Comparison of ENCODE assay signal across 1 cellular context in genomic region chr20:56440346-56441007, GRCh38.
A peak's percentile ranks its signal among the peaks of the same experiment; 100 is the strongest.
TF ChIP-seq lines count a peak whose summit lies in the region.

No MANE protein-coding gene starts in this region.

TF ChIP-seq in GM12878, 131 proteins besides CTCF, POLR2A, EP300 and RAD21 (continued from another document and continues in another):
- TF ChIP-seq, protein P1, sequence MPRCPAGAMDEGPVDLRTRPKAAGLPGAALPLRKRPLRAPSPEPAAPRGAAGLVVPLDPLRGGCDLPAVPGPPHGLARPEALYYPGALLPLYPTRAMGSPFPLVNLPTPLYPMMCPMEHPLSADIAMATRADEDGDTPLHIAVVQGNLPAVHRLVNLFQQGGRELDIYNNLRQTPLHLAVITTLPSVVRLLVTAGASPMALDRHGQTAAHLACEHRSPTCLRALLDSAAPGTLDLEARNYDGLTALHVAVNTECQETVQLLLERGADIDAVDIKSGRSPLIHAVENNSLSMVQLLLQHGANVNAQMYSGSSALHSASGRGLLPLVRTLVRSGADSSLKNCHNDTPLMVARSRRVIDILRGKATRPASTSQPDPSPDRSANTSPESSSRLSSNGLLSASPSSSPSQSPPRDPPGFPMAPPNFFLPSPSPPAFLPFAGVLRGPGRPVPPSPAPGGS (IDR thresholded peaks at IDR 0.05; ENCODE audit: borderline replicate concordance, insufficient read depth, low read depth, low read length, poor library complexity, severe bottlenecking): peak; percentile 63
- TF ChIP-seq LARP7 (IDR thresholded peaks at IDR 0.05) (no peak), CBX3 (IDR thresholded peaks at IDR 0.05; ENCODE audit: borderline replicate concordance, low read depth) (no peak), IRF3 (IDR thresholded peaks at IDR 0.05) (no peak), SMAD5 (IDR thresholded peaks at IDR 0.05; ENCODE audit: low read depth) (no peak), CHD4 (IDR thresholded peaks at IDR 0.05) (no peak), POLR2AphosphoS2 (IDR thresholded peaks at IDR 0.05; ENCODE audit: low read depth, low read length) (no peak), TCF3 (IDR thresholded peaks at IDR 0.05; ENCODE audit: borderline replicate concordance, insufficient read depth, low read depth, low read length) (no peak), ZNF622 (IDR thresholded peaks at IDR 0.05) (no peak), NFIC (IDR thresholded peaks at IDR 0.05; ENCODE audit: low read depth, low read length) (peak; percentile 69; the same call in 1 of the 2 replicates), MAX (IDR thresholded peaks at IDR 0.05; ENCODE audit: low read depth, low read length) (no peak), SREBF2 (IDR thresholded peaks at IDR 0.05; ENCODE audit: low read length) (no peak), TARDBP (IDR thresholded peaks at IDR 0.05; ENCODE audit: borderline replicate concordance) (no peak), ZNF207 (IDR thresholded peaks at IDR 0.05; ENCODE audit: borderline replicate concordance) (no peak), IKZF1 (conservative IDR thresholded peaks at IDR 0.05) (peak; percentile 59), USF2 (IDR thresholded peaks at IDR 0.05; ENCODE audit: borderline replicate concordance, low read depth, low read length) (no peak), ZBTB40 (IDR thresholded peaks at IDR 0.05; ENCODE audit: borderline replicate concordance) (no peak), NR2C1 (IDR thresholded peaks at IDR 0.05) (no peak), SKIL (IDR thresholded peaks at IDR 0.05; ENCODE audit: low read depth, poor library complexity, severe bottlenecking) (peak; percentile 40), ELK1 (IDR thresholded peaks at IDR 0.05; ENCODE audit: low read depth, low read length) (no peak), TCF12 (IDR thresholded peaks at IDR 0.05; ENCODE audit: low read depth, low read length) (peak; percentile 54; the same call in 1 of the 2 replicates), YBX1 (IDR thresholded peaks at IDR 0.05) (no peak), ATF3 (IDR thresholded peaks at IDR 0.05; ENCODE audit: borderline replicate concordance, extremely low read depth, low read depth, low read length) (no peak), MEF2A (IDR thresholded peaks at IDR 0.05; ENCODE audit: insufficient read depth, low read depth, low read length) (no peak), ZBTB4 (CRISPR knock-in tag; IDR thresholded peaks at IDR 0.05) (no peak), FOXM1 (IDR thresholded peaks at IDR 0.05; ENCODE audit: low read depth, low read length) (peak; percentile 59; the same call in 1 of the 2 replicates), GATAD2B (conservative IDR thresholded peaks at IDR 0.05; ENCODE audit: low read depth) (no peak), MLLT1 (IDR thresholded peaks at IDR 0.05) (peak; percentile 75; the same call in 1 of the 2 replicates), SPI1 (IDR thresholded peaks at IDR 0.05; ENCODE audit: borderline replicate concordance, insufficient read depth, low read depth, low read length) (no peak)
- TF ChIP-seq, protein P2, sequence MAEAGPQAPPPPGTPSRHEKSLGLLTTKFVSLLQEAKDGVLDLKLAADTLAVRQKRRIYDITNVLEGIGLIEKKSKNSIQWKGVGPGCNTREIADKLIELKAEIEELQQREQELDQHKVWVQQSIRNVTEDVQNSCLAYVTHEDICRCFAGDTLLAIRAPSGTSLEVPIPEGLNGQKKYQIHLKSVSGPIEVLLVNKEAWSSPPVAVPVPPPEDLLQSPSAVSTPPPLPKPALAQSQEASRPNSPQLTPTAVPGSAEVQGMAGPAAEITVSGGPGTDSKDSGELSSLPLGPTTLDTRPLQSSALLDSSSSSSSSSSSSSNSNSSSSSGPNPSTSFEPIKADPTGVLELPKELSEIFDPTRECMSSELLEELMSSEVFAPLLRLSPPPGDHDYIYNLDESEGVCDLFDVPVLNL (IDR thresholded peaks at IDR 0.05; ENCODE audit: low read depth, low read length): no peak
- TF ChIP-seq, protein P3, sequence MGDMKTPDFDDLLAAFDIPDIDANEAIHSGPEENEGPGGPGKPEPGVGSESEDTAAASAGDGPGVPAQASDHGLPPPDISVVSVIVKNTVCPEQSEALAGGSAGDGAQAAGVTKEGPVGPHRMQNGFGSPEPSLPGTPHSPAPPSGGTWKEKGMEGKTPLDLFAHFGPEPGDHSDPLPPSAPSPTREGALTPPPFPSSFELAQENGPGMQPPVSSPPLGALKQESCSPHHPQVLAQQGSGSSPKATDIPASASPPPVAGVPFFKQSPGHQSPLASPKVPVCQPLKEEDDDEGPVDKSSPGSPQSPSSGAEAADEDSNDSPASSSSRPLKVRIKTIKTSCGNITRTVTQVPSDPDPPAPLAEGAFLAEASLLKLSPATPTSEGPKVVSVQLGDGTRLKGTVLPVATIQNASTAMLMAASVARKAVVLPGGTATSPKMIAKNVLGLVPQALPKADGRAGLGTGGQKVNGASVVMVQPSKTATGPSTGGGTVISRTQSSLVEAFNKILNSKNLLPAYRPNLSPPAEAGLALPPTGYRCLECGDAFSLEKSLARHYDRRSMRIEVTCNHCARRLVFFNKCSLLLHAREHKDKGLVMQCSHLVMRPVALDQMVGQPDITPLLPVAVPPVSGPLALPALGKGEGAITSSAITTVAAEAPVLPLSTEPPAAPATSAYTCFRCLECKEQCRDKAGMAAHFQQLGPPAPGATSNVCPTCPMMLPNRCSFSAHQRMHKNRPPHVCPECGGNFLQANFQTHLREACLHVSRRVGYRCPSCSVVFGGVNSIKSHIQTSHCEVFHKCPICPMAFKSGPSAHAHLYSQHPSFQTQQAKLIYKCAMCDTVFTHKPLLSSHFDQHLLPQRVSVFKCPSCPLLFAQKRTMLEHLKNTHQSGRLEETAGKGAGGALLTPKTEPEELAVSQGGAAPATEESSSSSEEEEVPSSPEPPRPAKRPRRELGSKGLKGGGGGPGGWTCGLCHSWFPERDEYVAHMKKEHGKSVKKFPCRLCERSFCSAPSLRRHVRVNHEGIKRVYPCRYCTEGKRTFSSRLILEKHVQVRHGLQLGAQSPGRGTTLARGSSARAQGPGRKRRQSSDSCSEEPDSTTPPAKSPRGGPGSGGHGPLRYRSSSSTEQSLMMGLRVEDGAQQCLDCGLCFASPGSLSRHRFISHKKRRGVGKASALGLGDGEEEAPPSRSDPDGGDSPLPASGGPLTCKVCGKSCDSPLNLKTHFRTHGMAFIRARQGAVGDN (IDR thresholded peaks at IDR 0.05): peak; percentile 41; the same call in 1 of the 2 replicates
- TF ChIP-seq, protein P4, sequence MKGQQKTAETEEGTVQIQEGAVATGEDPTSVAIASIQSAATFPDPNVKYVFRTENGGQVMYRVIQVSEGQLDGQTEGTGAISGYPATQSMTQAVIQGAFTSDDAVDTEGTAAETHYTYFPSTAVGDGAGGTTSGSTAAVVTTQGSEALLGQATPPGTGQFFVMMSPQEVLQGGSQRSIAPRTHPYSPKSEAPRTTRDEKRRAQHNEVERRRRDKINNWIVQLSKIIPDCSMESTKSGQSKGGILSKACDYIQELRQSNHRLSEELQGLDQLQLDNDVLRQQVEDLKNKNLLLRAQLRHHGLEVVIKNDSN (IDR thresholded peaks at IDR 0.05; ENCODE audit: borderline replicate concordance, extremely low read length, insufficient read depth, low read depth, low read length): no peak
